In the genomic region with DNA sequence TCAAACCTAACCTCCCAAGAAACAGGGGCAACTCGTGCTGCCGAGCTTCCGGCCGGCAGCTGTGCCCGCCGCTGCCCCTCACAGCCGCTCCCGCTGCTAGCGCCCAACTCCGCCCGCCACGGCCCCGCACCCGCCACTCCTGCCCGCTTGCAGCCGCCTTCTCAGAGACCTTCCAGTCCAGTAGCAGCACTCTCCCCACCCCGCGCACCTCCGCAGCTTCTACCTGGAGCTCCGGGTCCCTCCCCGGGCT, we compare ENCODE assay signal across 1 cellular context.
A peak's percentile ranks its signal among the peaks of the same experiment; 100 is the strongest.
TF ChIP-seq lines count a peak whose summit lies in the region.

No MANE protein-coding gene starts in this region.

TF ChIP-seq in HepG2, 621 proteins besides CTCF, POLR2A, EP300 and RAD21 (continued from another document and continues in another):
- peak; percentile 65 for TF ChIP-seq ETV5 (CRISPR knock-in tag; IDR thresholded peaks at IDR 0.05; ENCODE audit: borderline replicate concordance)
- no peak; the same call in 1 of the 2 replicates for TF ChIP-seq MAX (IDR thresholded peaks at IDR 0.05)
- TF ChIP-seq SAFB2 (CRISPR knock-in tag; IDR thresholded peaks at IDR 0.05; ENCODE audit: borderline replicate concordance, low read depth), result no peak; the same call in 1 of the 2 replicates
- TF ChIP-seq ZNF460 (CRISPR knock-in tag; IDR thresholded peaks at IDR 0.05; ENCODE audit: borderline replicate concordance), result no peak
- no peak for TF ChIP-seq ZBTB10 (CRISPR knock-in tag; IDR thresholded peaks at IDR 0.05; ENCODE audit: borderline replicate concordance)
- TF ChIP-seq, protein P1, sequence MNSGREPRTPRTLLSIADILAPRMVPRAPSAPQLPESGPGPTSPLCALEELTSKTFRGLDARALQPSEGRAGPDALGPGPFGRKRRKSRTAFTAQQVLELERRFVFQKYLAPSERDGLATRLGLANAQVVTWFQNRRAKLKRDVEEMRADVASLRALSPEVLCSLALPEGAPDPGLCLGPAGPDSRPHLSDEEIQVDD (CRISPR knock-in tag; IDR thresholded peaks at IDR 0.05; ENCODE audit: borderline replicate concordance), result 0 out of 2 replicates have a peak, but pooled peaks have one; percentile 87
- peak; percentile 80; the same call in 1 of the 2 replicates for TF ChIP-seq ZNF687 (CRISPR knock-in tag; IDR thresholded peaks at IDR 0.05)
- TF ChIP-seq ZNF710 (CRISPR knock-in tag; IDR thresholded peaks at IDR 0.05; ENCODE audit: borderline replicate concordance), result no peak
- no peak for TF ChIP-seq NR3C1 (CRISPR knock-in tag; IDR thresholded peaks at IDR 0.05)
- 0 out of 2 replicates have a peak, but pooled peaks have one; percentile 63 for TF ChIP-seq IRF2 (CRISPR knock-in tag; IDR thresholded peaks at IDR 0.05)
- no peak for TF ChIP-seq CHD2 (IDR thresholded peaks at IDR 0.05; ENCODE audit: low read depth, low read length)
- no peak for TF ChIP-seq U2AF1 (optimal IDR thresholded peaks at IDR 0.05; ENCODE audit: low read depth, low read length)
- TF ChIP-seq MIER2 (CRISPR knock-in tag; IDR thresholded peaks at IDR 0.05), result 0 out of 2 replicates have a peak, but pooled peaks have one; percentile 1
- TF ChIP-seq, protein P2, sequence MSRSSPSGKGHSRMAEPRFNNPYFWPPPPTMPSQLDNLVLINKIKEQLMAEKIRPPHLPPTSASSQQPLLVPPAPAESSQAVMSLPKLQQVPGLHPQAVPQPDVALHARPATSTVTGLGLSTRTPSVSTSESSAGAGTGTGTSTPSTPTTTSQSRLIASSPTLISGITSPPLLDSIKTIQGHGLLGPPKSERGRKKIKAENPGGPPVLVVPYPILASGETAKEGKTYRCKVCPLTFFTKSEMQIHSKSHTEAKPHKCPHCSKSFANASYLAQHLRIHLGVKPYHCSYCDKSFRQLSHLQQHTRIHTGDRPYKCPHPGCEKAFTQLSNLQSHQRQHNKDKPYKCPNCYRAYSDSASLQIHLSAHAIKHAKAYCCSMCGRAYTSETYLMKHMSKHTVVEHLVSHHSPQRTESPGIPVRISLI (CRISPR knock-in tag; IDR thresholded peaks at IDR 0.05; ENCODE audit: borderline replicate concordance), result no peak; the same call in none of the 2 replicates
- TF ChIP-seq FLYWCH1 (CRISPR knock-in tag; IDR thresholded peaks at IDR 0.05), result no peak
- 0 out of 2 replicates have a peak, but pooled peaks have one; percentile 52 for TF ChIP-seq SATB2 (CRISPR knock-in tag; IDR thresholded peaks at IDR 0.05)
- TF ChIP-seq, protein P3, sequence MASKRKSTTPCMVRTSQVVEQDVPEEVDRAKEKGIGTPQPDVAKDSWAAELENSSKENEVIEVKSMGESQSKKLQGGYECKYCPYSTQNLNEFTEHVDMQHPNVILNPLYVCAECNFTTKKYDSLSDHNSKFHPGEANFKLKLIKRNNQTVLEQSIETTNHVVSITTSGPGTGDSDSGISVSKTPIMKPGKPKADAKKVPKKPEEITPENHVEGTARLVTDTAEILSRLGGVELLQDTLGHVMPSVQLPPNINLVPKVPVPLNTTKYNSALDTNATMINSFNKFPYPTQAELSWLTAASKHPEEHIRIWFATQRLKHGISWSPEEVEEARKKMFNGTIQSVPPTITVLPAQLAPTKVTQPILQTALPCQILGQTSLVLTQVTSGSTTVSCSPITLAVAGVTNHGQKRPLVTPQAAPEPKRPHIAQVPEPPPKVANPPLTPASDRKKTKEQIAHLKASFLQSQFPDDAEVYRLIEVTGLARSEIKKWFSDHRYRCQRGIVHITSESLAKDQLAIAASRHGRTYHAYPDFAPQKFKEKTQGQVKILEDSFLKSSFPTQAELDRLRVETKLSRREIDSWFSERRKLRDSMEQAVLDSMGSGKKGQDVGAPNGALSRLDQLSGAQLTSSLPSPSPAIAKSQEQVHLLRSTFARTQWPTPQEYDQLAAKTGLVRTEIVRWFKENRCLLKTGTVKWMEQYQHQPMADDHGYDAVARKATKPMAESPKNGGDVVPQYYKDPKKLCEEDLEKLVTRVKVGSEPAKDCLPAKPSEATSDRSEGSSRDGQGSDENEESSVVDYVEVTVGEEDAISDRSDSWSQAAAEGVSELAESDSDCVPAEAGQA (IDR thresholded peaks at IDR 0.05; ENCODE audit: low read depth), result no peak; the same call in 1 of the 2 replicates
- TF ChIP-seq, protein P3 (CRISPR knock-in tag; IDR thresholded peaks at IDR 0.05; ENCODE audit: borderline replicate concordance), result no peak
- TF ChIP-seq PBX2 (CRISPR knock-in tag; IDR thresholded peaks at IDR 0.05), result no peak
- peak; percentile 69 for TF ChIP-seq TBX2 (CRISPR knock-in tag; IDR thresholded peaks at IDR 0.05; ENCODE audit: borderline replicate concordance)
- TF ChIP-seq NFE2 (CRISPR knock-in tag; IDR thresholded peaks at IDR 0.05), result no peak
- no peak for TF ChIP-seq SMARCC2 (IDR thresholded peaks at IDR 0.05)
- TF ChIP-seq ZNF333 (CRISPR knock-in tag; IDR thresholded peaks at IDR 0.05; ENCODE audit: borderline replicate concordance), result no peak
- TF ChIP-seq TAF15 (IDR thresholded peaks at IDR 0.05; ENCODE audit: low read depth, low read length, poor library complexity, severe bottlenecking), result no peak
- no peak for TF ChIP-seq SAP130 (CRISPR knock-in tag; IDR thresholded peaks at IDR 0.05; ENCODE audit: low read depth)
- no peak for TF ChIP-seq SIX4 (CRISPR knock-in tag; IDR thresholded peaks at IDR 0.05)
- no peak for TF ChIP-seq RFXANK (CRISPR knock-in tag; IDR thresholded peaks at IDR 0.05)
- no peak for TF ChIP-seq ZNF484 (CRISPR knock-in tag; IDR thresholded peaks at IDR 0.05; ENCODE audit: borderline replicate concordance, low read depth)
- TF ChIP-seq HMGXB3 (CRISPR knock-in tag; IDR thresholded peaks at IDR 0.05; ENCODE audit: borderline replicate concordance), result no peak
- no peak for TF ChIP-seq SYNCRIP (IDR thresholded peaks at IDR 0.05; ENCODE audit: insufficient read depth, low read depth, low read length)
- no peak for TF ChIP-seq ZNF549 (CRISPR knock-in tag; IDR thresholded peaks at IDR 0.05)
- no peak for TF ChIP-seq POLR2AphosphoS5 (IDR thresholded peaks at IDR 0.05; ENCODE audit: low read depth, low read length)
- TF ChIP-seq RBM39 (IDR thresholded peaks at IDR 0.05; ENCODE audit: low read depth, low read length, poor library complexity, severe bottlenecking), result no peak
